Comparison of ENCODE assay signal across 24 cellular contexts in the genomic region with DNA sequence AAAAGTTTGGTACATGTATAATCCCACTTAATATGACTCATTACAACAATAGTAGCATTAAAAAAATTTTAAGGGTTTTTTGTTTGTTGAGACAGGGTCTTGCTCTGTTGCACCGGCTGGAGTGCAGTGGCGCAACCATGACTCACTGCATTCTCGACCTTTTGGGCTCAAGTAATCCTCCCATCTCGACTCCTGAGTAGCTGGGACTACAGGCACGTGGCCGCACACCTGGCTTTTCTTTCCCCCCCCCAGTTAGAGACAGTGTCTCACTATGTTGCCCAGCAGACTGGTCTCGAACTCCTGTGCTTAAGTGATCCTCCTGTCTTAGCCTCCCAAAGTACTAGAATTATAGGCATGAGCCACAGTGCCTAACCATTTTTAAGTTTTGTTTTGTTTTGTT. TPM values are rescaled to one million over a fixed set of nuclear protein-coding genes. Genes with fewer than 3 reads are reported as not detected.
DNase-seq lines count a peak whose midpoint lies in the region; ATAC-seq and TF ChIP-seq lines count a peak whose summit lies in the region.
"Had no signal": no experiment of that assay in that cellular context is flagged by ENCODE, and none has a peak within 500 bp of the region (broad histone marks: within the 10 kb centered on the region; RNA-seq: fewer than 3 reads in every experiment).

No MANE protein-coding gene starts in this region.

- TF ChIP-seq CTCF in MCF 10A (IDR thresholded peaks at IDR 0.05; ENCODE audit: unreplicated experiment) (no peak), mammary epithelial cell (conservative IDR thresholded peaks at IDR 0.05 in 1 of 2, IDR thresholded peaks at IDR 0.05 in 1 of 2; ENCODE audit: extremely low read depth in 1 of 2, insufficient read depth in 1 of 2, low read depth in 1 of 2, low read length in 2 of 2) (no peak), upper lobe of right lung (IDR thresholded peaks at IDR 0.05) (no peak)

- peaks cover 92% of the 10 kb centered on the region for H3K79me2 ChIP-seq in mammary epithelial cell (ENCODE audit: insufficient read depth, low read length)

- H3K9me3 ChIP-seq in mammary epithelial cell (replicated peaks; ENCODE audit: insufficient read depth, low read length) (no peaks in the 10 kb centered on the region), upper lobe of right lung (no peaks in the 10 kb centered on the region)
- H3K9me3 ChIP-seq: ascending aorta, uterus had no signal

- dilution Hi-C loops in mammary epithelial cell (cut with HindIII; ENCODE audit: low sequenced_read_pairs) = no loop called here

- POLR2A ChIA-PET in MCF 10A (lab: Yijun Ruan, JAX) = interaction anchor here (1.2 kb wide), 1 partner anchor 68 kb away, joined by 3 read pairs; no protein-coding TSS in a partner anchor

- peaks cover 20% of the 10 kb centered on the region for H3K4me1 Mint-ChIP-seq in MCF 10A (ENCODE audit: insufficient read depth, unreplicated experiment)

- H3K36me3 ChIP-seq in mammary epithelial cell (ENCODE audit: insufficient read depth, low read length) (no peaks in the 10 kb centered on the region), upper lobe of right lung (no peaks in the 10 kb centered on the region)
- H3K36me3 ChIP-seq: ascending aorta, uterus had no signal

- no peaks in the 10 kb centered on the region for H3K27me3 Mint-ChIP-seq in MCF 10A (ENCODE audit: insufficient read depth, unreplicated experiment)
- H3K27me3 Mint-ChIP-seq: dendritic cell treated with granulocyte-macrophage colony-stimulating factor and Interleukin-4, amounts not matched to agents 40 ng/mL and 50 ng/mL, for 4 days had no signal

- peaks cover 7% of the 10 kb centered on the region for H3K9me3 Mint-ChIP-seq in MCF 10A (ENCODE audit: unreplicated experiment)
- H3K9me3 Mint-ChIP-seq: activated naive CD4-positive, alpha-beta T cell treated with anti-CD3 and anti-CD28 coated beads for 36 hours; dendritic cell treated with granulocyte-macrophage colony-stimulating factor and Interleukin-4, amounts not matched to agents 40 ng/mL and 50 ng/mL, for 4 days; natural killer cell had no signal

- intact Hi-C loops in MCF 10A (cut with micrococcal nuclease) = no loop called here
- intact Hi-C loops in mammary epithelial cell (cut with micrococcal nuclease) = no loop called here
- intact Hi-C loops in upper lobe of right lung (cut with DNase I) = no loop called here

- no peak overlapping the region for H3K27ac ChIP-seq in mammary epithelial cell (ENCODE audit: insufficient read depth, low read depth, low read length)
- H3K27ac ChIP-seq in upper lobe of right lung = no peak overlapping the region
- H3K27ac ChIP-seq: ascending aorta, uterus had no signal

- WGBS in mammary epithelial cell (ENCODE audit: low coverage, missing lambda C conversion rate) = 95% methylated on average over 7 of the region's 7 CpGs

- H3K4me3 ChIP-seq in mammary epithelial cell (replicated peaks in 1 of 3; ENCODE audit: insufficient read depth in 1 of 3, low read depth in 2 of 3, low read length in 3 of 3) = no peak overlapping the region
- no peak overlapping the region for H3K4me3 ChIP-seq in upper lobe of right lung
- H3K4me3 ChIP-seq: ascending aorta, GM12878, smooth muscle cell, uterus had no signal

- BruUV-seq in MCF 10A (replicated peaks; lab: Mats Ljungman, UMichigan) = no TSS peak
- BruUV-seq in mammary epithelial cell (replicated peaks; lab: Mats Ljungman, UMichigan) = no TSS peak

- DNase-seq in MCF 10A (ENCODE audit: unreplicated experiment) = peak; percentile 76
- no peak for DNase-seq in mammary epithelial cell
- peak; percentile 25 for DNase-seq in astrocyte of the hippocampus (ENCODE audit: low read depth, low spot score)
- peak; percentile 16 for DNase-seq in hepatic stellate cell (ENCODE audit: low spot score)
- peak; percentile 50 for DNase-seq in upper lobe of right lung
- DNase-seq in cerebellum (ENCODE audit: low spot score) = no peak
- DNase-seq in NCI-H345 (lab: John Stamatoyannopoulos, UW) = no peak
- DNase-seq in activated gamma-delta T cell (lab: John Stamatoyannopoulos, UW) = no peak
- DNase-seq: activated CD4-positive, alpha-beta T cell treated with anti-CD3 and anti-CD28 coated beads, Interleukin-2, amount 50 U/mL, for 1 hour; activated naive CD4-positive, alpha-beta T cell treated with anti-CD3 and anti-CD28 coated beads for 36 hours; activated T-cell treated with anti-CD3 and anti-CD28 coated beads for 4 hours; C1 segment of cervical spinal cord; GF-D8; Kasumi-1; natural killer cell; NCI-H1417; NCI-H526 treated with DMSO at 0.1 percent for 48 hours; Right ventricle myocardium superior; stimulated activated CD4-positive, alpha-beta T cell treated with anti-CD3 and anti-CD28 coated beads, Interleukin-4, amount 100 ng/mL, for 4 hours; uterus had no signal

- no peak overlapping the region for H3K4me2 ChIP-seq in mammary epithelial cell (ENCODE audit: insufficient read depth, low read depth, low read length)
- H3K4me2 ChIP-seq: smooth muscle cell had no signal

- no peak overlapping the region for H3K4me3 Mint-ChIP-seq in MCF 10A (ENCODE audit: unreplicated experiment)
- H3K4me3 Mint-ChIP-seq: activated naive CD4-positive, alpha-beta T cell treated with anti-CD3 and anti-CD28 coated beads for 36 hours; dendritic cell treated with granulocyte-macrophage colony-stimulating factor and Interleukin-4, amounts not matched to agents 40 ng/mL and 50 ng/mL, for 4 days; natural killer cell had no signal

- ATAC-seq in upper lobe of right lung = no peak
- ATAC-seq: GM12878, natural killer cell had no signal

- H3K27me3 ChIP-seq in mammary epithelial cell (ENCODE audit: insufficient read depth, low read length) = no peaks in the 10 kb centered on the region
- no peaks in the 10 kb centered on the region for H3K27me3 ChIP-seq in upper lobe of right lung
- H3K27me3 ChIP-seq: ascending aorta, uterus had no signal

- no peak overlapping the region for H3K27ac Mint-ChIP-seq in MCF 10A (ENCODE audit: low read depth, unreplicated experiment)
- H3K27ac Mint-ChIP-seq: activated naive CD4-positive, alpha-beta T cell treated with anti-CD3 and anti-CD28 coated beads for 36 hours; dendritic cell treated with granulocyte-macrophage colony-stimulating factor and Interleukin-4, amounts not matched to agents 40 ng/mL and 50 ng/mL, for 4 days had no signal

- in situ Hi-C loops in mammary epithelial cell (cut with MboI; ENCODE audit: low sequenced_read_pairs in 2 of 2) = no loop called here

- no peaks in the 10 kb centered on the region for H4K20me1 ChIP-seq in mammary epithelial cell (ENCODE audit: insufficient read depth, low read length)

- H3K9ac ChIP-seq in mammary epithelial cell (ENCODE audit: insufficient read depth, low read length) = no peak overlapping the region

- H3K4me1 ChIP-seq in mammary epithelial cell (ENCODE audit: insufficient read depth, low read length) (no peaks in the 10 kb centered on the region), upper lobe of right lung (peaks cover 3% of the 10 kb centered on the region)

- CTCF ChIA-PET in MCF 10A (lab: Yijun Ruan, JAX) (interaction anchor here (0.7 to 1.5 kb wide), 6 partner anchors 10 to 1091 kb away, joined by 3 to 5 read pairs (median 3); no protein-coding TSS in a partner anchor), mammary epithelial cell (lab: Charles Lee; ENCODE audit: low non-redundant PET) (no interaction called here)

- no peak overlapping the region for H2AFZ ChIP-seq in mammary epithelial cell (ENCODE audit: low read depth, low read length)

- H3K36me3 Mint-ChIP-seq in MCF 10A (ENCODE audit: insufficient read depth, unreplicated experiment) = no peaks in the 10 kb centered on the region
- H3K36me3 Mint-ChIP-seq: natural killer cell had no signal

RNA-seq across cellular contexts. Expression of gene KMT2C, which starts 40.7 kb away (rescaled TPM):
- total RNA-seq in MCF 10A (2022) (47.6 and 54.6 TPM in 2 replicates), mammary epithelial cell (10 to 100 TPM; 38.0 to 40.4 TPM), upper lobe of right lung (99.0 TPM), cerebellum (93.8 TPM)
- 7.2 TPM for polyA plus RNA-seq in mammary epithelial cell
- 122 TPM for polyA minus RNA-seq in mammary epithelial cell

Comparison
In these comparisons a context has a peak if more than half of its experiments do, and no peak if none do; other contexts are left out.
1. DNase-seq: peak in MCF 10A (single experiment), astrocyte of the hippocampus (single experiment), hepatic stellate cell (single experiment) and upper lobe of right lung (single experiment); none in mammary epithelial cell (single experiment), cerebellum (single experiment), NCI-H345 (single experiment) and activated gamma-delta T cell (single experiment).